11 cellular contexts compared by ENCODE assay signal in the genomic region with DNA sequence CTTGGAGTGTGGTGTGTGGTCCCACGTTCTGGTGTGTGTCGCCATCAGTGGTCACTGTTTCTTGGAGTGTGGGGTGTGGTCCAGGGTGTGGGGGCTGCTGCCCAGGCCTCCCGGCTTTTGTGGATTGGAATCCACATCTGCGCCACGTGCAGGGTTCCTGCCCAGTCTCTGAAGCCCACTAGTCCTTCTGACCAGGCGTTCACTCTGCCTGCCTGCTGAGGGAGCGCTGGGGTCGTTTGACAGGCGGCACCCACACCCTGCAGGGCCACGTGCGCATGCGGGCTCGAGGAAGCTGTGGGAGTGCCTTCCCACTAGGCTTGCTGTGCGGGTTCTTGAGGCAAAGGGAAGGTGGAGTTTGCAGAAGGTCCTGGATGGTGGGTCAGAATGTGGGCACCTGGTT. TPM values are rescaled to one million over a fixed set of nuclear protein-coding genes. Genes with fewer than 3 reads are reported as not detected.
DNase-seq lines count a peak whose midpoint lies in the region; ATAC-seq and TF ChIP-seq lines count a peak whose summit lies in the region.
"Had no signal": no experiment of that assay in that cellular context is flagged by ENCODE, and none has a peak within 500 bp of the region (broad histone marks: within the 10 kb centered on the region; RNA-seq: fewer than 3 reads in every experiment).

No MANE protein-coding gene starts in this region.

- peaks cover 11% of the 10 kb centered on the region for H4K20me1 ChIP-seq in Loucy (ENCODE audit: insufficient read depth, low read length, poor library complexity, severe bottlenecking)

- H3K4me3 Mint-ChIP-seq in CD14-positive monocyte = peak overlapping the region; percentile 62 to 69
- no peak overlapping the region for H3K4me3 Mint-ChIP-seq in endodermal cell

- peaks cover 27% of the 10 kb centered on the region for H3K4me1 ChIP-seq in Loucy (ENCODE audit: insufficient read depth, low read length, poor library complexity, severe bottlenecking)
- H3K4me1 ChIP-seq in gastroesophageal sphincter = peaks cover 2 to 100% (median 35%) of the 10 kb centered on the region in 3 donors
- H3K4me1 ChIP-seq in psoas muscle = peaks cover 60% of the 10 kb centered on the region
- H3K4me1 ChIP-seq in endodermal cell (ENCODE audit: control insufficient read depth, insufficient read depth, low read length) = no peaks in the 10 kb centered on the region

- H3K9me3 Mint-ChIP-seq in CD14-positive monocyte = peaks cover 0 to 6% (median 0%) of the 10 kb centered on the region in 7 donors
- H3K9me3 Mint-ChIP-seq in endodermal cell = no peaks in the 10 kb centered on the region

- H3K27ac ChIP-seq in gastroesophageal sphincter (peak overlapping the region; percentile 79 to 88 (median 86)), psoas muscle (peak overlapping the region; percentile 82), endodermal cell (ENCODE audit: low read depth, low read length) (no peak overlapping the region)
- H3K27ac ChIP-seq: RWPE1 had no signal

- no peaks in the 10 kb centered on the region for H3K9me3 ChIP-seq in Loucy (ENCODE audit: insufficient read depth, low read depth, low read length)
- H3K9me3 ChIP-seq in gastroesophageal sphincter = no peaks in the 10 kb centered on the region
- no peaks in the 10 kb centered on the region for H3K9me3 ChIP-seq in psoas muscle
- no peaks in the 10 kb centered on the region for H3K9me3 ChIP-seq in endodermal cell (ENCODE audit: control insufficient read depth, low read length)

- H3K36me3 Mint-ChIP-seq in CD14-positive monocyte (peaks cover 30 to 33% of the 10 kb centered on the region in 2 donors), endodermal cell (ENCODE audit: low read depth) (peaks cover 4% of the 10 kb centered on the region)

- H3F3A ChIP-seq in Loucy (ENCODE audit: low read depth) = no peaks in the 10 kb centered on the region

- TF ChIP-seq EP300 in gastroesophageal sphincter (IDR thresholded peaks at IDR 0.05) = no peak

- no peak overlapping the region for H2AFZ ChIP-seq in Loucy (ENCODE audit: low read length)

- H3K4me3 ChIP-seq in Loucy (ENCODE audit: low read length, poor library complexity, severe bottlenecking) (no peak overlapping the region), gastroesophageal sphincter (no peak overlapping the region), psoas muscle (peak overlapping the region; percentile 50), endodermal cell (ENCODE audit: low read length) (no peak overlapping the region)

- no peak overlapping the region for H3K9ac ChIP-seq in Loucy (ENCODE audit: low read depth, low read length, poor library complexity, severe bottlenecking)
- H3K9ac ChIP-seq in endodermal cell (ENCODE audit: extremely low read depth, low read length, poor library complexity, severe bottlenecking) = no peak overlapping the region

- H3K4me1 Mint-ChIP-seq in CD14-positive monocyte (peaks cover 89% of the 10 kb centered on the region), endodermal cell (peaks cover 10% of the 10 kb centered on the region)

- DNase-seq in CD14-positive monocyte (ENCODE audit: low spot score) (no peak), psoas muscle (no peak), OCI-M2 (lab: John Stamatoyannopoulos, UW; ENCODE audit: unreplicated experiment) (no peak), NCI-H2196 (lab: John Stamatoyannopoulos, UW; ENCODE audit: unreplicated experiment) (no peak), endodermal cell (no peak), D341Med (ENCODE audit: low spot score) (no peak)
- DNase-seq: activated CD4-positive, CD25-positive, alpha-beta regulatory T cell; NCI-H446 had no signal

- no peaks in the 10 kb centered on the region for H3K9me2 ChIP-seq in Loucy (replicated peaks; ENCODE audit: low read depth, low read length)

- H3K4me2 ChIP-seq in Loucy (ENCODE audit: low read depth, low read length, poor library complexity, severe bottlenecking) = peak overlapping the region; percentile 56

- no CpG with 5 or more reads among the region's 14 CpGs for WGBS in gastroesophageal sphincter (ENCODE audit: low coverage in 1 of 2), 2 donors
- 75 to 80% (median 79%) methylated on average over 14 of the region's 14 CpGs for WGBS in psoas muscle, 3 donors
- 88 to 100% methylated on average over 6 to 14 of the region's 14 CpGs for WGBS in endodermal cell (ENCODE audit: insufficient coverage in 1 of 2, insufficient read length in 1 of 2), 2 experiments

- no peak for ATAC-seq in gastroesophageal sphincter
- ATAC-seq in psoas muscle = no peak

- no peak for TF ChIP-seq POLR2A in gastroesophageal sphincter (IDR thresholded peaks at IDR 0.05)

- peaks cover 96% of the 10 kb centered on the region for H3K79me2 ChIP-seq in Loucy (ENCODE audit: insufficient read depth, low read length)

- H3K27ac Mint-ChIP-seq in CD14-positive monocyte (peak overlapping the region; percentile 98 to 99 (median 99)), endodermal cell (no peak overlapping the region)

- H3K36me3 ChIP-seq in Loucy (ENCODE audit: insufficient read depth, low read length) (no peaks in the 10 kb centered on the region), gastroesophageal sphincter (no peaks in the 10 kb centered on the region), psoas muscle (ENCODE audit: insufficient read depth in 1 of 2, low read depth in 1 of 2) (no peaks in the 10 kb centered on the region), endodermal cell (ENCODE audit: control insufficient read depth, insufficient read depth, low read length) (no peaks in the 10 kb centered on the region)

- no peak for TF ChIP-seq CTCF in CD14-positive monocyte (IDR thresholded peaks at IDR 0.05)
- TF ChIP-seq CTCF in Loucy (conservative IDR thresholded peaks at IDR 0.05; ENCODE audit: low read length) = no peak
- no peak for TF ChIP-seq CTCF in gastroesophageal sphincter (IDR thresholded peaks at IDR 0.05)
- TF ChIP-seq CTCF in psoas muscle (IDR thresholded peaks at IDR 0.05) = no peak
- TF ChIP-seq CTCF in endodermal cell (conservative IDR thresholded peaks at IDR 0.05) = no peak

- no peaks in the 10 kb centered on the region for H3K27me3 ChIP-seq in Loucy (ENCODE audit: insufficient read depth, low read length, poor library complexity, severe bottlenecking)
- no peaks in the 10 kb centered on the region for H3K27me3 ChIP-seq in gastroesophageal sphincter
- H3K27me3 ChIP-seq in psoas muscle (ENCODE audit: insufficient read depth in 3 of 3, low read length in 2 of 3) = no peaks in the 10 kb centered on the region
- H3K27me3 ChIP-seq in endodermal cell (ENCODE audit: control insufficient read depth, insufficient read depth, low read length, poor library complexity, severe bottlenecking) = no peaks in the 10 kb centered on the region

- peaks cover 0 to 24% (median 8%) of the 10 kb centered on the region in 3 donors for H3K27me3 Mint-ChIP-seq in CD14-positive monocyte (ENCODE audit: low read depth in 3 of 3)
- H3K27me3 Mint-ChIP-seq in endodermal cell (ENCODE audit: insufficient read depth) = no peaks in the 10 kb centered on the region

- intact Hi-C loops in CD14-positive monocyte (cut with micrococcal nuclease) (loop anchor here in 1 of 2 donors (5.0 kb wide), 2 partner anchors 48 to 52 kb away; a partner anchor contains a TSS), psoas muscle (cut with DNase I) (no loop called here)

RNA-seq across cellular contexts. Expression of a gene that starts 51.4 kb away (rescaled TPM):
- 1 to 10 TPM in 1 of 2 donors, under 1 TPM in 1; 0.87 to 2.9 TPM for polyA plus RNA-seq in CD14-positive monocyte
- total RNA-seq in gastroesophageal sphincter = 100 to 1,000 TPM; 111 to 288 (median 215) TPM
- 10 to 100 TPM; 38.2 to 48.8 (median 42.2) TPM for total RNA-seq in psoas muscle
- polyA plus RNA-seq in psoas muscle = 10 to 100 TPM; 15.1 to 44.3 (median 29.5) TPM
- 10 to 100 TPM; 20.7 to 26.7 TPM for total RNA-seq in endodermal cell
- polyA plus RNA-seq in endodermal cell (2013, experiment 1 of 2) = 21.7 TPM
- 20.9 TPM for polyA plus RNA-seq in endodermal cell (2013, experiment 2 of 2)
